8 cellular contexts compared by ENCODE assay signal in the genomic region with DNA sequence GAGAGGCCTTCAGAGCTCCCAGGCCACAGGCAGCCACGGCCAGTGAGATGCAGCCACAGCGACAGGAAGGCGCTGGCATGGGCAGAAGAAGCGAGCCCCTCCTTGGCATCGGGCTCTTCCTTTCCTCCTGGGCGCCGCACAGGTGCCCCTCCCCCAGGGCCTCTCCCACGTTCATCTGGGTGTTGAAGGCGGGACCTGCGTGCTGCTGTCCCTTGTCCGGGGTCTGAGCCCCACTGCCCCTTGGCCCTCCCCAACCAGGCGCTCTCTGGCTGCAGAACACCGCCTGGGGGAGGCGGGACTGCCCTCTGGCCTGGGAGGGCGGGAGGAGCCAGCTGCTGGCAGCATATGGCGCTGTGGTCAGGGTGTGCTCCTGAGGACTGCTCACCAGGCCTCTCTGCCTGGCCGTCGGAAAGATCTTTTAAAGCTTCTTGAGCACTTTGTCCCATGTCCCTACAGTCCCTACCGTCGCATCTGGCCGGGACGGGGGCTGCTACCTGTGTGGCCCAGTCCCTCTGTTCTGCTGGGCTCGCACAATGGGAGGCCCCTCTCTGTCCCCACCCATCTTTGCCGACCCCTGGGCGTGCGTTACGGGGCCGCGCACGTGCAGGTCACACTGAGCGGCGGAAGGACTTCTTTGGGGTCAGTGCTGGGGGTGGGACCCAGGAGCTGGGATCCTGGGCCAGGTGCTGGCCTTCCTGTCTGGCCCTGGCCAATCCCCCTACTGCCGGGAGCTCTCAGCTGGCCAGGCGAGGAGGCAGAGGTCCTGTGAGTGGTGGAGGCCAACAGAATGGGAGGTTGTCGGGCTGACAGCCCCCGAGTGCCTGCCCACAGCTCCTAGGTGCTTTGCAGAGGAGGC.
DNase-seq lines count a peak whose midpoint lies in the region; TF ChIP-seq lines count a peak whose summit lies in the region.

No MANE protein-coding gene starts in this region.

- H3K27me3 Mint-ChIP-seq in nephron progenitor cell (ENCODE audit: low read depth, poor library complexity): peaks cover 26% of the 10 kb centered on the region

- in situ Hi-C loops in T47D (cut with HindIII; ENCODE audit: low pct_unique_long_range_greater_than_20kb, low sequenced_read_pairs): no loop called here

- peaks cover 4% of the 10 kb centered on the region for H3K36me3 Mint-ChIP-seq in nephron progenitor cell (ENCODE audit: low read depth)

- DNase-seq in GM12864 (ENCODE audit: low read depth) (no peak), NCI-H69 (lab: John Stamatoyannopoulos, UW) (peak; percentile 35), T47D (ENCODE audit: low read depth in 1 of 2, low spot score in 1 of 2) (peak; percentile 55 to 56), nephron progenitor cell (peak; percentile 48), NCI-H2081 treated with DMSO at 0.1 percent for 48 hours (lab: John Stamatoyannopoulos, UW) (no peak), NCI-H1105 (lab: John Stamatoyannopoulos, UW) (no peak), NCI-H345 treated with DMSO at 0.1 percent for 48 hours (lab: John Stamatoyannopoulos, UW; ENCODE audit: unreplicated experiment) (no peak)
- DNase-seq in activated naive CD4-positive, alpha-beta T cell treated with Interleukin-2 at 50 U/mL for 16 hours: no peak

- H3K9me3 Mint-ChIP-seq in nephron progenitor cell: no peaks in the 10 kb centered on the region

- H3K4me3 Mint-ChIP-seq in nephron progenitor cell: peak overlapping the region; percentile 88

- H3K4me1 Mint-ChIP-seq in nephron progenitor cell: peaks cover 34% of the 10 kb centered on the region

- TF ChIP-seq CTCF in GM12864 (IDR thresholded peaks at IDR 0.05; ENCODE audit: low read depth, low read length, missing control alignments) (no peak), nephron progenitor cell (IDR thresholded peaks at IDR 0.05) (no peak)

- no peak overlapping the region for H3K27ac Mint-ChIP-seq in nephron progenitor cell

- peak overlapping the region; percentile 80; the same call in 1 of the 2 replicates for H3K4me3 ChIP-seq in GM12864 (ENCODE audit: low read depth, low read length)

Comparison
In these comparisons a context has a peak if more than half of its experiments do, and no peak if none do; other contexts are left out.
1. DNase-seq: peak in NCI-H69 (single experiment), T47D (2 of 2) and nephron progenitor cell (single experiment); none in GM12864 (single experiment), NCI-H2081 treated with DMSO at 0.1 percent for 48 hours (single experiment), NCI-H1105 (single experiment), NCI-H345 treated with DMSO at 0.1 percent for 48 hours (single experiment) and activated naive CD4-positive, alpha-beta T cell treated with Interleukin-2 at 50 U/mL for 16 hours (single experiment).